ENCODE assay signal across 12 cellular contexts in the genomic region with DNA sequence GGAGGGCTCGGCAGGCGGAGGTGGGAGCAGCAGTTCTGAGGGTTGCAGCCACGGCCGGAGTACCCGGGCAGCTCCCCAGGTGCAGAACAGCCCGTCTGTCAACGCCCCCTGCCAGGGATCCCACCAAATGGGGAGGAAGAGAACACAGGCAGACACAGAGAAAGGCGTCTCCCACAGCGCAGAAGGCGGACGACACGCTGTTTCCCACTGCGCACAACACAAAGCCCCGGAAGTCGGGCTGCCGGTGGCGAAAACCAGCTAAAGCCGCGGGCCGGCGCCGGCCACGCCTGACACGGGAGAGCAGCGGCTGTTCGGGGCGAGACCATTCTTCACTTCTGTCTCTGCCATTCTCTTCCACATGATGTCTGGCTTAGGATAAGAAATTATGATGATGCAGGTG. TPM values are rescaled to one million over a fixed set of nuclear protein-coding genes. Genes with fewer than 3 reads are reported as not detected.
A peak's percentile ranks its signal among the peaks of the same experiment; 100 is the strongest.
DNase-seq lines count a peak whose midpoint lies in the region; ATAC-seq and TF ChIP-seq lines count a peak whose summit lies in the region.
"Had no signal": no experiment of that assay in that cellular context is flagged by ENCODE, and none has a peak within 500 bp of the region (broad histone marks: within the 10 kb centered on the region; RNA-seq: fewer than 3 reads in every experiment).

No MANE protein-coding gene starts in this region.

- DNase-seq in left ventricle myocardium inferior (no peak), Right ventricle myocardium superior (no peak), WERI-Rb-1 (no peak), immature natural killer cell (no peak), vagina (ENCODE audit: extremely low spot score in 2 of 2) (no peak), GM23248 (no peak), NCI-H82 treated with DMSO at 0.1 percent for 48 hours (lab: John Stamatoyannopoulos, UW; ENCODE audit: unreplicated experiment) (no peak)
- no peak for DNase-seq in stimulated activated CD4-positive, alpha-beta T cell treated with anti-CD3 and anti-CD28 coated beads, Interleukin-4, amount 100 ng/mL, for 1 hour
- DNase-seq: NCI-H2227 treated with DMSO at 0.1 percent for 48 hours had no signal

- WGBS in GM23248 (ENCODE audit: low coverage in 1 of 2, low lambda C conversion rate in 2 of 2, missing lambda C conversion rate in 2 of 2), 2 experiments: 89 to 93% methylated on average over 21 to 27 of the region's 27 CpGs

- no peak overlapping the region for H2AFZ ChIP-seq in GM23248

- peaks cover 67 to 71% of the 10 kb centered on the region in 2 donors for H3K4me1 Mint-ChIP-seq in immature natural killer cell
- H3K4me1 Mint-ChIP-seq: mesothelial cell of epicardium had no signal

- TF ChIP-seq CTCF in left ventricle myocardium inferior (IDR thresholded peaks at IDR 0.05; ENCODE audit: borderline replicate concordance) (no peak), WERI-Rb-1 (IDR thresholded peaks at IDR 0.05; ENCODE audit: low read depth, low read length) (no peak), vagina (IDR thresholded peaks at IDR 0.05) (no peak)

- in situ Hi-C loops in GM23248 (cut with MboI): no loop called here

- no peak for TF ChIP-seq POLR2A in vagina (IDR thresholded peaks at IDR 0.05)

- H3F3A ChIP-seq in GM23248 (ENCODE audit: insufficient read depth): no peaks in the 10 kb centered on the region

- H3K9me2 ChIP-seq in GM23248 (ENCODE audit: insufficient read depth): no peaks in the 10 kb centered on the region

- H3K27ac ChIP-seq in left ventricle myocardium inferior (replicated peaks) (peak overlapping the region; percentile 65), WERI-Rb-1 (0 out of 2 replicates have a peak overlapping the region, but pooled peaks have one; percentile 12), vagina (peak overlapping the region; percentile 3), GM23248 (no peak overlapping the region)

- H3K9me3 ChIP-seq in left ventricle myocardium inferior (replicated peaks): no peaks in the 10 kb centered on the region
- no peaks in the 10 kb centered on the region for H3K9me3 ChIP-seq in WERI-Rb-1 (ENCODE audit: severe bottlenecking)
- no peaks in the 10 kb centered on the region for H3K9me3 ChIP-seq in vagina
- no peaks in the 10 kb centered on the region for H3K9me3 ChIP-seq in GM23248 (ENCODE audit: low read depth)

- H3K36me3 ChIP-seq in left ventricle myocardium inferior: peaks cover 74% of the 10 kb centered on the region
- peaks cover 90% of the 10 kb centered on the region for H3K36me3 ChIP-seq in WERI-Rb-1
- peaks cover 0 to 38% of the 10 kb centered on the region in 2 donors for H3K36me3 ChIP-seq in vagina
- peaks cover 7% of the 10 kb centered on the region; the same call in 1 of the 2 replicates for H3K36me3 ChIP-seq in GM23248 (ENCODE audit: low read depth)

- no peak overlapping the region for H3K4me3 ChIP-seq in left ventricle myocardium inferior
- H3K4me3 ChIP-seq in WERI-Rb-1 (ENCODE audit: low read depth, low read length): no peak overlapping the region
- H3K4me3 ChIP-seq in vagina: no peak overlapping the region
- H3K4me3 ChIP-seq in GM23248: no peak overlapping the region

- H3K27me3 ChIP-seq in left ventricle myocardium inferior (ENCODE audit: low read depth): no peaks in the 10 kb centered on the region
- H3K27me3 ChIP-seq in WERI-Rb-1 (ENCODE audit: insufficient read depth, low read depth, severe bottlenecking): no peaks in the 10 kb centered on the region
- no peaks in the 10 kb centered on the region for H3K27me3 ChIP-seq in vagina
- no peaks in the 10 kb centered on the region for H3K27me3 ChIP-seq in GM23248 (replicated peaks; ENCODE audit: insufficient read depth)

- H3K27me3 Mint-ChIP-seq in immature natural killer cell (ENCODE audit: low read depth in 3 of 3): peaks cover 2 to 21% (median 13%) of the 10 kb centered on the region in 3 donors
- H3K27me3 Mint-ChIP-seq: progenitor cell of endocrine pancreas had no signal

- H4K20me1 ChIP-seq in GM23248 (ENCODE audit: insufficient read depth): no peaks in the 10 kb centered on the region

- no peak overlapping the region for H3K4me2 ChIP-seq in GM23248 (ENCODE audit: unreplicated experiment)

- ATAC-seq in Right ventricle myocardium superior (ENCODE audit: poor library complexity): no peak

- no peaks in the 10 kb centered on the region for H3K9me3 Mint-ChIP-seq in immature natural killer cell
- H3K9me3 Mint-ChIP-seq: mesothelial cell of epicardium had no signal

- H3K79me2 ChIP-seq in GM23248 (ENCODE audit: insufficient read depth): peaks cover 7% of the 10 kb centered on the region

- intact Hi-C loops in left ventricle myocardium inferior (cut with micrococcal nuclease): no loop called here
- intact Hi-C loops in Right ventricle myocardium superior (cut with DNase I): no loop called here
- intact Hi-C loops in vagina (cut with DNase I): no loop called here

- H3K4me1 ChIP-seq in left ventricle myocardium inferior (peaks cover 31% of the 10 kb centered on the region), vagina (peaks cover 52% of the 10 kb centered on the region), GM23248 (ENCODE audit: insufficient read depth) (no peaks in the 10 kb centered on the region)

- H3K4me3 Mint-ChIP-seq in immature natural killer cell: peak overlapping the region; percentile 73 to 88 (median 81)
- H3K4me3 Mint-ChIP-seq: mesothelial cell of epicardium had no signal

- peaks cover 24 to 42% (median 30%) of the 10 kb centered on the region in 3 donors for H3K36me3 Mint-ChIP-seq in immature natural killer cell

- peak overlapping the region; percentile 87 to 98 (median 94) for H3K27ac Mint-ChIP-seq in immature natural killer cell
- H3K27ac Mint-ChIP-seq: mesothelial cell of epicardium had no signal

- no peak overlapping the region for H3K9ac ChIP-seq in GM23248

RNA-seq across cellular contexts. Expression of a gene that starts 31.6 kb away (rescaled TPM):
- 112 TPM for total RNA-seq in left ventricle myocardium inferior
- total RNA-seq in Right ventricle myocardium superior: 133 TPM
- polyA plus RNA-seq in immature natural killer cell: 100 to 1,000 TPM in 1 of 3 donors, 10 to 100 TPM in 2; 72.1 to 110 (median 77.7) TPM
- total RNA-seq in vagina: 93.1 TPM
- total RNA-seq in GM23248 (2014; rRNA removed; shearing (Covaris generic)): 160 and 270 TPM in 2 replicates
- polyA plus RNA-seq in GM23248 (2016; fragmentation: Nextera tagmentation; extraction: Ambion mirVana): 40.1 and 44.6 TPM in 2 replicates

RNA-seq across cellular contexts. Expression of a gene that starts 45.0 kb away (rescaled TPM):
- total RNA-seq in left ventricle myocardium inferior (13.9 TPM), Right ventricle myocardium superior (15.6 TPM), vagina (72.2 TPM)
- polyA plus RNA-seq in immature natural killer cell (1,000 to 10,000 TPM in 2 of 3 donors, 100 to 1,000 TPM in 1; 603 to 1,685 (median 1,079) TPM), GM23248 (2016; fragmentation: Nextera tagmentation; extraction: Ambion mirVana) (5.3 and 5.7 TPM in 2 replicates)
- total RNA-seq in GM23248 (2014; rRNA removed; shearing (Covaris generic)): 3.4 and 6.2 TPM in 2 replicates
- total RNA-seq: G401 had no signal
